In genomic region chr14:65224799-65225198, GRCh38 we compare ENCODE assay signal across 9 cellular contexts.
DNase-seq lines count a peak whose midpoint lies in the region; ATAC-seq and TF ChIP-seq lines count a peak whose summit lies in the region.
"Had no signal": no experiment of that assay in that cellular context is flagged by ENCODE, and none has a peak within 500 bp of the region (broad histone marks: within the 10 kb centered on the region; RNA-seq: fewer than 3 reads in every experiment).

No MANE protein-coding gene starts in this region.

- H3K9me3 Mint-ChIP-seq in activated B cell treated with CpG ODN at 0.5 μM for 24 hours (no peaks in the 10 kb centered on the region), nephron progenitor cell (no peaks in the 10 kb centered on the region)

- POLR2A ChIA-PET in activated B cell treated with CpG ODN at 0.5 μM for 24 hours (lab: Charles Lee) = interaction anchor here (0.8 to 7.5 kb wide), 6 partner anchors 18 to 188 kb away, joined by 3 to 95 read pairs (median 24); partner anchors contain the start of gene FUT8

- CTCF ChIA-PET in activated B cell treated with CpG ODN at 0.5 μM for 24 hours (lab: Charles Lee) = interaction anchor here (0.5 to 7.9 kb wide), 7 partner anchors 16 to 600 kb away, joined by 3 to 46 read pairs (median 4); partner anchors contain the start of gene FUT8

- peak overlapping the region; percentile 15 for H3K4me3 Mint-ChIP-seq in activated B cell treated with CpG ODN at 0.5 μM for 24 hours
- H3K4me3 Mint-ChIP-seq in nephron progenitor cell = no peak overlapping the region

- ATAC-seq in activated B cell treated with CpG ODN at 0.5 μM for 24 hours (ENCODE audit: low read depth) (no peak), HG02623 (IDR thresholded peaks at IDR 0.05; ENCODE audit: unreplicated experiment) (no peak)

- H3K4me1 Mint-ChIP-seq in activated B cell treated with CpG ODN at 0.5 μM for 24 hours (peaks cover 86% of the 10 kb centered on the region), nephron progenitor cell (peaks cover 19% of the 10 kb centered on the region)

- H3K27me3 Mint-ChIP-seq in activated B cell treated with CpG ODN at 0.5 μM for 24 hours (no peaks in the 10 kb centered on the region), nephron progenitor cell (ENCODE audit: low read depth, poor library complexity) (peaks cover 6% of the 10 kb centered on the region)

- TF ChIP-seq CTCF in AG10803 (conservative IDR thresholded peaks at IDR 0.05; ENCODE audit: low read length) (no peak), GM12865 (IDR thresholded peaks at IDR 0.05; ENCODE audit: insufficient read depth, low read depth, low read length, missing control alignments) (no peak), activated B cell treated with CpG ODN at 0.5 μM for 24 hours (IDR thresholded peaks at IDR 0.05) (no peak), nephron progenitor cell (IDR thresholded peaks at IDR 0.05) (no peak)

- intact Hi-C loops in activated B cell treated with CpG ODN at 0.5 μM for 24 hours (cut with micrococcal nuclease) = loop anchor here (5.0 kb wide), 2 partner anchors 78 to 237 kb away; partner anchors contain the start of gene FNTB

- H3K4me3 ChIP-seq in AG10803 (ENCODE audit: low read length) = no peak overlapping the region
- H3K4me3 ChIP-seq in GM12865 (ENCODE audit: low read depth, low read length) = no peak overlapping the region

- no peaks in the 10 kb centered on the region for H3K36me3 Mint-ChIP-seq in activated B cell treated with CpG ODN at 0.5 μM for 24 hours (ENCODE audit: low read depth)
- no peaks in the 10 kb centered on the region for H3K36me3 Mint-ChIP-seq in nephron progenitor cell (ENCODE audit: low read depth)

- peak; percentile 51 for DNase-seq in AG10803 (ENCODE audit: low read depth)
- peak; percentile 54 for DNase-seq in GM12865 (ENCODE audit: low read depth)
- no peak for DNase-seq in activated B cell treated with CpG ODN at 0.5 μM for 24 hours
- peak; percentile 75 for DNase-seq in inferior parietal cortex (ENCODE audit: extremely low spot score)
- DNase-seq in nephron progenitor cell = no peak
- DNase-seq in NCI-H146 (lab: John Stamatoyannopoulos, UW) = no peak
- no peak for DNase-seq in T-helper 9 cell
- DNase-seq: KBM-7 had no signal

- H3K27ac Mint-ChIP-seq in activated B cell treated with CpG ODN at 0.5 μM for 24 hours (peak overlapping the region; percentile 3), nephron progenitor cell (no peak overlapping the region)

Comparison
In these comparisons a context has a peak if more than half of its experiments do, and no peak if none do; other contexts are left out.
1. DNase-seq: peak in AG10803 (single experiment), GM12865 (single experiment) and inferior parietal cortex (single experiment); none in activated B cell treated with CpG ODN at 0.5 μM for 24 hours (single experiment), nephron progenitor cell (single experiment), NCI-H146 (single experiment) and T-helper 9 cell (single experiment).